ENCODE assay signal across 7 cellular contexts in the genomic region with DNA sequence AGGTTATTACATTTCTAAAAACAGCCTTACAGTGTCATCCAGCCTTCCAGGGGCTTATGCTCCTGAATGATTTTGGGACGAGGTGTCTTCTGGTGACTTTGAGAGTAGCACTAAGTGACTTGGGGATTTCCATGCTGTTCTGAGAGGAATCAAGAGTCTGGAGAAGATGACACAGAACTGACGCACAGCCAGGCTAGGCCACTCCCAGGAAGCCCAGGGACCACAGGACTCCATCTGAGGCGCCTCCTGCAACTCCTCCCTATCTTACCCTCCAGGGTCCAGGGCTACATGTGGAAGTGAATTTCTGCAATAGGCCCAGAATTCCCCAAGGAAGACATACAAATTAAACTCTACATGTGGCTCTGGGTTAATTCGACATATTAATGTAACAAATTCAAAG.
DNase-seq lines count a peak whose midpoint lies in the region; ATAC-seq, FAIRE-seq and TF ChIP-seq lines count a peak whose summit lies in the region.

No MANE protein-coding gene starts in this region.

- H3K4me3 Mint-ChIP-seq in dendritic cell treated with granulocyte-macrophage colony-stimulating factor and Interleukin-4, amounts not matched to agents 40 ng/mL and 50 ng/mL, for 4 days, result no peak overlapping the region
- no peak overlapping the region for H3K4me3 Mint-ChIP-seq in stimulated activated memory B cell treated with anti-CD40 and anti-IgM and Interleukin-4, amounts not matched to agents 10 μg/mL and 1 μg/mL and 100 μg/mL, for 72 hours

- no peaks in the 10 kb centered on the region for H3K27me3 Mint-ChIP-seq in dendritic cell treated with granulocyte-macrophage colony-stimulating factor and Interleukin-4, amounts not matched to agents 40 ng/mL and 50 ng/mL, for 4 days
- H3K27me3 Mint-ChIP-seq in stimulated activated memory B cell treated with anti-CD40 and anti-IgM and Interleukin-4, amounts not matched to agents 10 μg/mL and 1 μg/mL and 100 μg/mL, for 72 hours, result no peaks in the 10 kb centered on the region

- no peak for TF ChIP-seq POLR2A in H54 (IDR thresholded peaks at IDR 0.05; ENCODE audit: low read depth, low read length)

- DNase-seq in H54 (ENCODE audit: insufficient read length, low spot score) (peak; percentile 57), NCI-H446 treated with DMSO at 0.1 percent for 48 hours (lab: John Stamatoyannopoulos, UW) (no peak)
- DNase-seq in stimulated activated CD4-positive, alpha-beta T cell treated with anti-CD3 and anti-CD28 coated beads, TNF-alpha, amount 100 ng/mL, for 48 hours (ENCODE audit: low read depth in 3 of 3), result peak; percentile 19 to 38 (median 23)

- peak; percentile 98 for FAIRE-seq in H54 (lab: Jason Lieb, UNC)

- intact Hi-C loops in dendritic cell treated with granulocyte-macrophage colony-stimulating factor and Interleukin-4, amounts not matched to agents 40 ng/mL and 50 ng/mL, for 4 days (cut with micrococcal nuclease), result no loop called here

- H3K27ac Mint-ChIP-seq in dendritic cell treated with granulocyte-macrophage colony-stimulating factor and Interleukin-4, amounts not matched to agents 40 ng/mL and 50 ng/mL, for 4 days, result peak overlapping the region; percentile 57
- H3K27ac Mint-ChIP-seq in stimulated activated memory B cell treated with anti-CD40 and anti-IgM and Interleukin-4, amounts not matched to agents 10 μg/mL and 1 μg/mL and 100 μg/mL, for 72 hours, result no peak overlapping the region

- ATAC-seq in SK-N-SH treated with all-trans-retinoic acid at 6 μM for 48 hours (peak; percentile 53; the same call in 2 of the 3 replicates), GM19324 (IDR thresholded peaks at IDR 0.05; ENCODE audit: low FRiP score, unreplicated experiment) (no peak)
- no peak for ATAC-seq in stimulated activated memory B cell treated with anti-CD40 and anti-IgM and Interleukin-4, amounts not matched to agents 10 μg/mL and 1 μg/mL and 100 μg/mL, for 72 hours

- no peaks in the 10 kb centered on the region for H3K9me3 Mint-ChIP-seq in dendritic cell treated with granulocyte-macrophage colony-stimulating factor and Interleukin-4, amounts not matched to agents 40 ng/mL and 50 ng/mL, for 4 days
- H3K9me3 Mint-ChIP-seq in stimulated activated memory B cell treated with anti-CD40 and anti-IgM and Interleukin-4, amounts not matched to agents 10 μg/mL and 1 μg/mL and 100 μg/mL, for 72 hours, result no peaks in the 10 kb centered on the region

- no peaks in the 10 kb centered on the region for H3K36me3 Mint-ChIP-seq in dendritic cell treated with granulocyte-macrophage colony-stimulating factor and Interleukin-4, amounts not matched to agents 40 ng/mL and 50 ng/mL, for 4 days (ENCODE audit: low read depth)
- no peaks in the 10 kb centered on the region for H3K36me3 Mint-ChIP-seq in stimulated activated memory B cell treated with anti-CD40 and anti-IgM and Interleukin-4, amounts not matched to agents 10 μg/mL and 1 μg/mL and 100 μg/mL, for 72 hours

- H3K4me1 Mint-ChIP-seq in dendritic cell treated with granulocyte-macrophage colony-stimulating factor and Interleukin-4, amounts not matched to agents 40 ng/mL and 50 ng/mL, for 4 days (ENCODE audit: low read depth), result peaks cover 9% of the 10 kb centered on the region
- H3K4me1 Mint-ChIP-seq in stimulated activated memory B cell treated with anti-CD40 and anti-IgM and Interleukin-4, amounts not matched to agents 10 μg/mL and 1 μg/mL and 100 μg/mL, for 72 hours, result no peaks in the 10 kb centered on the region

TF ChIP-seq in SK-N-SH treated with all-trans-retinoic acid at 6 μM for 48 hours, 23 proteins besides CTCF, POLR2A, EP300 and RAD21:
- TF ChIP-seq, protein P1, sequence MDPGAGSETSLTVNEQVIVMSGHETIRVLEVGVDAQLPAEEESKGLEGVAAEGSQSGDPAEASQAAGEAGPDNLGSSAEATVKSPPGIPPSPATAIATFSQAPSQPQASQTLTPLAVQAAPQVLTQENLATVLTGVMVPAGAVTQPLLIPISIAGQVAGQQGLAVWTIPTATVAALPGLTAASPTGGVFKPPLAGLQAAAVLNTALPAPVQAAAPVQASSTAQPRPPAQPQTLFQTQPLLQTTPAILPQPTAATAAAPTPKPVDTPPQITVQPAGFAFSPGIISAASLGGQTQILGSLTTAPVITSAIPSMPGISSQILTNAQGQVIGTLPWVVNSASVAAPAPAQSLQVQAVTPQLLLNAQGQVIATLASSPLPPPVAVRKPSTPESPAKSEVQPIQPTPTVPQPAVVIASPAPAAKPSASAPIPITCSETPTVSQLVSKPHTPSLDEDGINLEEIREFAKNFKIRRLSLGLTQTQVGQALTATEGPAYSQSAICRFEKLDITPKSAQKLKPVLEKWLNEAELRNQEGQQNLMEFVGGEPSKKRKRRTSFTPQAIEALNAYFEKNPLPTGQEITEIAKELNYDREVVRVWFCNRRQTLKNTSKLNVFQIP (CRISPR knock-in tag; IDR thresholded peaks at IDR 0.05; ENCODE audit: borderline replicate concordance, low read depth), result no peak
- no peak for TF ChIP-seq ZNF70 (CRISPR knock-in tag; IDR thresholded peaks at IDR 0.05)
- TF ChIP-seq, protein P2, sequence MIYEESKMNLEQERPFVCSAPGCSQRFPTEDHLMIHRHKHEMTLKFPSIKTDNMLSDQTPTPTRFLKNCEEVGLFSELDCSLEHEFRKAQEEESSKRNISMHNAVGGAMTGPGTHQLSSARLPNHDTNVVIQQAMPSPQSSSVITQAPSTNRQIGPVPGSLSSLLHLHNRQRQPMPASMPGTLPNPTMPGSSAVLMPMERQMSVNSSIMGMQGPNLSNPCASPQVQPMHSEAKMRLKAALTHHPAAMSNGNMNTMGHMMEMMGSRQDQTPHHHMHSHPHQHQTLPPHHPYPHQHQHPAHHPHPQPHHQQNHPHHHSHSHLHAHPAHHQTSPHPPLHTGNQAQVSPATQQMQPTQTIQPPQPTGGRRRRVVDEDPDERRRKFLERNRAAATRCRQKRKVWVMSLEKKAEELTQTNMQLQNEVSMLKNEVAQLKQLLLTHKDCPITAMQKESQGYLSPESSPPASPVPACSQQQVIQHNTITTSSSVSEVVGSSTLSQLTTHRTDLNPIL (CRISPR knock-in tag; IDR thresholded peaks at IDR 0.05; ENCODE audit: low read depth), result no peak
- no peak for TF ChIP-seq CSDC2 (CRISPR knock-in tag; IDR thresholded peaks at IDR 0.05)
- TF ChIP-seq ZC3H10 (CRISPR knock-in tag; IDR thresholded peaks at IDR 0.05), result no peak
- TF ChIP-seq ESRRG (CRISPR knock-in tag; IDR thresholded peaks at IDR 0.05), result no peak
- no peak for TF ChIP-seq ZNF8 (CRISPR knock-in tag; IDR thresholded peaks at IDR 0.05)
- no peak for TF ChIP-seq ISL1 (CRISPR knock-in tag; IDR thresholded peaks at IDR 0.05)
- no peak for TF ChIP-seq GLIS3 (CRISPR knock-in tag; IDR thresholded peaks at IDR 0.05)
- no peak for TF ChIP-seq OSR1 (CRISPR knock-in tag; IDR thresholded peaks at IDR 0.05)
- TF ChIP-seq ZFP3 (CRISPR knock-in tag; IDR thresholded peaks at IDR 0.05), result no peak
- no peak for TF ChIP-seq SNAI2 (CRISPR knock-in tag; IDR thresholded peaks at IDR 0.05)
- no peak for TF ChIP-seq RARB (CRISPR knock-in tag; IDR thresholded peaks at IDR 0.05)
